ENCODE assay signal across 2 cellular contexts in the genomic region with DNA sequence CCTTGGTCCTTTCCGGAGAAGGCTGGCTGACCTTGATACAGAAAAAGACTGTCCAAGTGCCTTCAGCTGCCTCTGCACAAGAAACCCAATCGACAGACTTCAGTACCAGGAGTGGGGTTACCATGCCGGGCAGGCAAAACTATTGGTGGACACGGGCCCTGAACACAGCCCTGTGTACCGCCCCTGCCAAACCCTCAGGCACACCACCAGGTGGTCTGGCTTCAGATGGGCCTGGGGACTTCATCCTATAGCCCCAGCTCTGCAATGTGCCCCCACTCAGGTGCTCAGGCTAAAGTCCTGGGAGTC.
A peak's percentile ranks its signal among the peaks of the same experiment; 100 is the strongest.
TF ChIP-seq lines count a peak whose summit lies in the region.

No MANE protein-coding gene starts in this region.

TF ChIP-seq in HepG2, 621 proteins besides CTCF, POLR2A, EP300 and RAD21:
- TF ChIP-seq ZNF282 (IDR thresholded peaks at IDR 0.05; ENCODE audit: partially characterized antibody) = no peak
- TF ChIP-seq, protein P1, sequence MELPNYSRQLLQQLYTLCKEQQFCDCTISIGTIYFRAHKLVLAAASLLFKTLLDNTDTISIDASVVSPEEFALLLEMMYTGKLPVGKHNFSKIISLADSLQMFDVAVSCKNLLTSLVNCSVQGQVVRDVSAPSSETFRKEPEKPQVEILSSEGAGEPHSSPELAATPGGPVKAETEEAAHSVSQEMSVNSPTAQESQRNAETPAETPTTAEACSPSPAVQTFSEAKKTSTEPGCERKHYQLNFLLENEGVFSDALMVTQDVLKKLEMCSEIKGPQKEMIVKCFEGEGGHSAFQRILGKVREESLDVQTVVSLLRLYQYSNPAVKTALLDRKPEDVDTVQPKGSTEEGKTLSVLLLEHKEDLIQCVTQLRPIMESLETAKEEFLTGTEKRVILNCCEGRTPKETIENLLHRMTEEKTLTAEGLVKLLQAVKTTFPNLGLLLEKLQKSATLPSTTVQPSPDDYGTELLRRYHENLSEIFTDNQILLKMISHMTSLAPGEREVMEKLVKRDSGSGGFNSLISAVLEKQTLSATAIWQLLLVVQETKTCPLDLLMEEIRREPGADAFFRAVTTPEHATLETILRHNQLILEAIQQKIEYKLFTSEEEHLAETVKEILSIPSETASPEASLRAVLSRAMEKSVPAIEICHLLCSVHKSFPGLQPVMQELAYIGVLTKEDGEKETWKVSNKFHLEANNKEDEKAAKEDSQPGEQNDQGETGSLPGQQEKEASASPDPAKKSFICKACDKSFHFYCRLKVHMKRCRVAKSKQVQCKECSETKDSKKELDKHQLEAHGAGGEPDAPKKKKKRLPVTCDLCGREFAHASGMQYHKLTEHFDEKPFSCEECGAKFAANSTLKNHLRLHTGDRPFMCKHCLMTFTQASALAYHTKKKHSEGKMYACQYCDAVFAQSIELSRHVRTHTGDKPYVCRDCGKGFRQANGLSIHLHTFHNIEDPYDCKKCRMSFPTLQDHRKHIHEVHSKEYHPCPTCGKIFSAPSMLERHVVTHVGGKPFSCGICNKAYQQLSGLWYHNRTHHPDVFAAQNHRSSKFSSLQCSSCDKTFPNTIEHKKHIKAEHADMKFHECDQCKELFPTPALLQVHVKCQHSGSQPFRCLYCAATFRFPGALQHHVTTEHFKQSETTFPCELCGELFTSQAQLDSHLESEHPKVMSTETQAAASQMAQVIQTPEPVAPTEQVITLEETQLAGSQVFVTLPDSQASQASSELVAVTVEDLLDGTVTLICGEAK (IDR thresholded peaks at IDR 0.05) = no peak
- TF ChIP-seq, protein P1 (CRISPR knock-in tag; IDR thresholded peaks at IDR 0.05) = peak; percentile 12; the same call in 1 of the 2 replicates
- TF ChIP-seq MLXIP (CRISPR knock-in tag; IDR thresholded peaks at IDR 0.05; ENCODE audit: borderline replicate concordance) = no peak

TF ChIP-seq in K562, 482 proteins besides CTCF, POLR2A, EP300 and RAD21:
- TF ChIP-seq ZNF507 (tag; conservative IDR thresholded peaks at IDR 0.05) = no peak
- TF ChIP-seq KDM4B (IDR thresholded peaks at IDR 0.05; ENCODE audit: borderline replicate concordance in 2 of 2, low read depth in 1 of 2) = no peak
- TF ChIP-seq TEAD2 (tag; IDR thresholded peaks at IDR 0.05) = no peak
- no peak for TF ChIP-seq ZFPM2 (CRISPR knock-in tag; IDR thresholded peaks at IDR 0.05)
- TF ChIP-seq, protein P2, sequence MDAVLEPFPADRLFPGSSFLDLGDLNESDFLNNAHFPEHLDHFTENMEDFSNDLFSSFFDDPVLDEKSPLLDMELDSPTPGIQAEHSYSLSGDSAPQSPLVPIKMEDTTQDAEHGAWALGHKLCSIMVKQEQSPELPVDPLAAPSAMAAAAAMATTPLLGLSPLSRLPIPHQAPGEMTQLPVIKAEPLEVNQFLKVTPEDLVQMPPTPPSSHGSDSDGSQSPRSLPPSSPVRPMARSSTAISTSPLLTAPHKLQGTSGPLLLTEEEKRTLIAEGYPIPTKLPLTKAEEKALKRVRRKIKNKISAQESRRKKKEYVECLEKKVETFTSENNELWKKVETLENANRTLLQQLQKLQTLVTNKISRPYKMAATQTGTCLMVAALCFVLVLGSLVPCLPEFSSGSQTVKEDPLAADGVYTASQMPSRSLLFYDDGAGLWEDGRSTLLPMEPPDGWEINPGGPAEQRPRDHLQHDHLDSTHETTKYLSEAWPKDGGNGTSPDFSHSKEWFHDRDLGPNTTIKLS (IDR thresholded peaks at IDR 0.05; ENCODE audit: borderline replicate concordance, low read depth) = no peak
- no peak for TF ChIP-seq IRF9 (tag; IDR thresholded peaks at IDR 0.05)
- peak; percentile 83 for TF ChIP-seq TRIM28 (IDR thresholded peaks at IDR 0.05)
- TF ChIP-seq RBM17 (IDR thresholded peaks at IDR 0.05; ENCODE audit: borderline replicate concordance, low read depth, low read length) = no peak
- no peak for TF ChIP-seq CCNT2 (IDR thresholded peaks at IDR 0.05; ENCODE audit: borderline replicate concordance, extremely low read depth, insufficient read length, low read depth, low read length)
- TF ChIP-seq NR2F6 (CRISPR knock-in tag; IDR thresholded peaks at IDR 0.05) = no peak
- TF ChIP-seq SNRNP70 (optimal IDR thresholded peaks at IDR 0.05; ENCODE audit: low read depth, low read length) = no peak
- TF ChIP-seq JUND (IDR thresholded peaks at IDR 0.05; ENCODE audit: borderline replicate concordance, low read depth, low read length) = no peak
- no peak for TF ChIP-seq JUND (tag; IDR thresholded peaks at IDR 0.05; ENCODE audit: borderline replicate concordance, low read depth, low read length)
- no peak for TF ChIP-seq ZNF785 (CRISPR knock-in tag; IDR thresholded peaks at IDR 0.05)
- TF ChIP-seq JUNB (CRISPR knock-in tag; conservative IDR thresholded peaks at IDR 0.05) = no peak
- TF ChIP-seq GABPB1 (CRISPR knock-in tag; IDR thresholded peaks at IDR 0.05) = no peak
- no peak for TF ChIP-seq TARDBP (IDR thresholded peaks at IDR 0.05)
- no peak for TF ChIP-seq MITF (IDR thresholded peaks at IDR 0.05)
- peak; percentile 100 for TF ChIP-seq ZNF707 (CRISPR knock-in tag; conservative IDR thresholded peaks at IDR 0.05)
- peak; percentile 28 to 48; a peak in 1 of 3 replicates for TF ChIP-seq CBX3 (IDR thresholded peaks at IDR 0.05; ENCODE audit: borderline replicate concordance in 1 of 2, low read length in 2 of 2)
- TF ChIP-seq ZZZ3 (IDR thresholded peaks at IDR 0.05) = no peak
- no peak for TF ChIP-seq HDAC3 (IDR thresholded peaks at IDR 0.05; ENCODE audit: borderline replicate concordance, partially characterized antibody)
- no peak for TF ChIP-seq PPARD (CRISPR knock-in tag; IDR thresholded peaks at IDR 0.05)
- no peak for TF ChIP-seq LARP7 (IDR thresholded peaks at IDR 0.05)
- no peak for TF ChIP-seq THRAP3 (IDR thresholded peaks at IDR 0.05; ENCODE audit: borderline replicate concordance)
- peak; percentile 66; the same call in 1 of the 2 replicates for TF ChIP-seq ZNF263 (CRISPR knock-in tag; IDR thresholded peaks at IDR 0.05; ENCODE audit: borderline replicate concordance)
- no peak for TF ChIP-seq PTTG1 (tag; IDR thresholded peaks at IDR 0.05; ENCODE audit: low read depth)
- no peak for TF ChIP-seq ZNF639 (CRISPR knock-in tag; conservative IDR thresholded peaks at IDR 0.05 in 1 of 2, IDR thresholded peaks at IDR 0.05 in 1 of 2)
- TF ChIP-seq HNRNPH1 (optimal IDR thresholded peaks at IDR 0.05; ENCODE audit: low read depth, low read length) = no peak
- TF ChIP-seq MYBL2 (IDR thresholded peaks at IDR 0.05; ENCODE audit: low read depth) = no peak
- no peak for TF ChIP-seq MYBL2 (CRISPR knock-in tag; IDR thresholded peaks at IDR 0.05; ENCODE audit: borderline replicate concordance)
- no peak for TF ChIP-seq RREB1 (CRISPR knock-in tag; IDR thresholded peaks at IDR 0.05)
- no peak for TF ChIP-seq FOXJ3 (CRISPR knock-in tag; IDR thresholded peaks at IDR 0.05)
- no peak for TF ChIP-seq ZNF184 (CRISPR knock-in tag; IDR thresholded peaks at IDR 0.05)
- no peak for TF ChIP-seq KHSRP (IDR thresholded peaks at IDR 0.05)
- TF ChIP-seq ADNP (tag; IDR thresholded peaks at IDR 0.05) = peak; percentile 21; the same call in 1 of the 2 replicates
